Comparison of ENCODE assay signal across 8 cellular contexts in genomic region chr22:37243402-37244113, GRCh38. TPM values are rescaled to one million over a fixed set of nuclear protein-coding genes. Genes with fewer than 3 reads are reported as not detected.
DNase-seq lines count a peak whose midpoint lies in the region; ATAC-seq and TF ChIP-seq lines count a peak whose summit lies in the region.

No MANE protein-coding gene starts in this region.

- no peak overlapping the region for H3K27ac ChIP-seq in aorta (ENCODE audit: low read depth in 1 of 2, low read length in 2 of 2)

- no peaks in the 10 kb centered on the region for H3K36me3 ChIP-seq in aorta (ENCODE audit: control insufficient read depth in 1 of 2, insufficient read depth in 2 of 2, low read length in 1 of 2)

- CTCF ChIA-PET in WTC11 (lab: Charles Lee), result interaction anchor here (0.8 to 6.7 kb wide), 5 partner anchors 17 to 245 kb away, joined by 3 to 83 read pairs (median 4); no protein-coding TSS in a partner anchor

- ATAC-seq in GM21737 (IDR thresholded peaks at IDR 0.05; ENCODE audit: unreplicated experiment) (peak; percentile 5), WTC11 (no peak), left colon (peak; percentile 29), GM19035 (IDR thresholded peaks at IDR 0.05; ENCODE audit: unreplicated experiment) (no peak), aorta (ENCODE audit: low FRiP score) (no peak), HG02938 (IDR thresholded peaks at IDR 0.05; ENCODE audit: unreplicated experiment) (no peak)

- POLR2A ChIA-PET in WTC11 (lab: Charles Lee), result no interaction called here

- H3K9me3 Mint-ChIP-seq in WTC11, result no peaks in the 10 kb centered on the region

- H3K27me3 Mint-ChIP-seq in WTC11 (ENCODE audit: low read depth), result no peaks in the 10 kb centered on the region; the same call in 1 of the 2 replicates

- H3K9me3 ChIP-seq in aorta (ENCODE audit: control insufficient read depth, low read length), result no peaks in the 10 kb centered on the region

- intact Hi-C loops in left colon (cut with DNase I, micrococcal nuclease), result no loop called here
- intact Hi-C loops in aorta (cut with DNase I), result no loop called here

- H3K4me3 ChIP-seq in AG10803 (ENCODE audit: low read length) (peak overlapping the region; percentile 61), aorta (ENCODE audit: low read length in 2 of 2) (no peak overlapping the region)

- H3K27ac Mint-ChIP-seq in WTC11, result no peak overlapping the region

- 54 to 57% methylated on average over 11 to 12 of the region's 12 CpGs for WGBS in aorta, 2 donors

- peaks cover 20% of the 10 kb centered on the region for H3K4me1 Mint-ChIP-seq in WTC11

- H3K4me3 Mint-ChIP-seq in WTC11, result peak overlapping the region; percentile 25; the same call in 1 of the 2 replicates

- no peaks in the 10 kb centered on the region for H3K27me3 ChIP-seq in aorta (ENCODE audit: control insufficient read depth in 1 of 2, insufficient read depth in 2 of 2, low read length in 1 of 2)

- DNase-seq in AG10803 (ENCODE audit: low read depth) (no peak), WTC11 (ENCODE audit: low spot score) (no peak), left colon (no peak), NCI-H82 treated with DMSO at 0.1 percent for 48 hours (lab: John Stamatoyannopoulos, UW; ENCODE audit: unreplicated experiment) (no peak), aorta (no peak)

- H3K36me3 Mint-ChIP-seq in WTC11, result no peaks in the 10 kb centered on the region

- H3K4me1 ChIP-seq in aorta (ENCODE audit: control insufficient read depth in 1 of 2, insufficient read depth in 2 of 2, low read length in 2 of 2), result no peaks in the 10 kb centered on the region

- TF ChIP-seq CTCF in AG10803 (conservative IDR thresholded peaks at IDR 0.05; ENCODE audit: low read length), result no peak
- no peak for TF ChIP-seq CTCF in WTC11 (IDR thresholded peaks at IDR 0.05)

TF ChIP-seq in WTC11, 78 proteins besides CTCF, POLR2A, EP300 and RAD21 (continues in another document):
- TF ChIP-seq TEAD1 (CRISPR knock-in tag; IDR thresholded peaks at IDR 0.05) (no peak), ZNF416 (CRISPR knock-in tag; IDR thresholded peaks at IDR 0.05) (no peak), FOXP4 (CRISPR knock-in tag; IDR thresholded peaks at IDR 0.05) (no peak), MLX (CRISPR knock-in tag; IDR thresholded peaks at IDR 0.05) (no peak), KAT7 (CRISPR knock-in tag; IDR thresholded peaks at IDR 0.05; ENCODE audit: borderline replicate concordance) (no peak), PRRX2 (CRISPR knock-in tag; IDR thresholded peaks at IDR 0.05) (no peak), USF1 (CRISPR knock-in tag; IDR thresholded peaks at IDR 0.05) (no peak), STAT6 (CRISPR knock-in tag; conservative IDR thresholded peaks at IDR 0.05; ENCODE audit: low read depth) (no peak), IRF1 (CRISPR knock-in tag; IDR thresholded peaks at IDR 0.05) (no peak), JUN (CRISPR knock-in tag; IDR thresholded peaks at IDR 0.05) (no peak), ZNF425 (CRISPR knock-in tag; conservative IDR thresholded peaks at IDR 0.05) (no peak), NFYB (CRISPR knock-in tag; conservative IDR thresholded peaks at IDR 0.05; ENCODE audit: low read depth) (no peak), PREB (CRISPR knock-in tag; IDR thresholded peaks at IDR 0.05; ENCODE audit: borderline replicate concordance) (no peak), ZNF232 (CRISPR knock-in tag; IDR thresholded peaks at IDR 0.05) (no peak)

RNA-seq across cellular contexts. Expression of gene RAC2, which starts 0.5 kb away (rescaled TPM):
- total RNA-seq in WTC11 (2021) (3.6 to 4.9 TPM (median 4.9 TPM) in 3 replicates), left colon (10 to 100 TPM; 20.9 to 22.6 TPM), aorta (10 to 100 TPM; 16.8 to 19.8 TPM)
- 10 to 100 TPM in 1 of 2 donors, 1 to 10 TPM in 1; 3.6 to 14.5 TPM for polyA plus RNA-seq in aorta

RNA-seq across cellular contexts. Expression of gene SSTR3, which starts 31.3 kb away (rescaled TPM):
- 0.21 to 0.25 TPM (median 0.22 TPM) in 3 replicates for total RNA-seq in WTC11 (2021)
- total RNA-seq in left colon, result under 1 TPM in 1 of 2 donors, not detected in 1; 0.17 TPM
- not detected for total RNA-seq in aorta
- not detected for polyA plus RNA-seq in aorta

RNA-seq across cellular contexts. Expression of gene CYTH4, which starts 38.8 kb away (rescaled TPM):
- total RNA-seq in WTC11 (2021) (0.11 to 0.16 TPM (median 0.15 TPM) in 3 replicates), left colon (10 to 100 TPM in 1 of 2 donors, 1 to 10 TPM in 1; 2.6 to 10.4 TPM), aorta (10 to 100 TPM; 28.2 to 68.7 TPM)
- polyA plus RNA-seq in aorta, result 10 to 100 TPM in 1 of 2 donors, 1 to 10 TPM in 1; 4.5 to 15.9 TPM

RNA-seq across cellular contexts. Expression of gene C1QTNF6, which starts 55.5 kb away (rescaled TPM):
- total RNA-seq in WTC11 (2021) (5.7 to 6.4 TPM (median 5.9 TPM) in 3 replicates), left colon (10 to 100 TPM in 1 of 2 donors, 1 to 10 TPM in 1; 9.9 to 14.2 TPM), aorta (1 to 10 TPM; 2.4 to 7.0 TPM)
- polyA plus RNA-seq in aorta, result 10 to 100 TPM in 1 of 2 donors, 1 to 10 TPM in 1; 3.1 to 11.9 TPM

Comparison
In these comparisons a context has a peak if more than half of its experiments do, and no peak if none do; other contexts are left out.
1. ATAC-seq: peak in GM21737 (single experiment) and left colon (single experiment); none in WTC11 (single experiment), GM19035 (single experiment), aorta (single experiment) and HG02938 (single experiment).